Comparison of ENCODE assay signal across 15 cellular contexts in the genomic region with DNA sequence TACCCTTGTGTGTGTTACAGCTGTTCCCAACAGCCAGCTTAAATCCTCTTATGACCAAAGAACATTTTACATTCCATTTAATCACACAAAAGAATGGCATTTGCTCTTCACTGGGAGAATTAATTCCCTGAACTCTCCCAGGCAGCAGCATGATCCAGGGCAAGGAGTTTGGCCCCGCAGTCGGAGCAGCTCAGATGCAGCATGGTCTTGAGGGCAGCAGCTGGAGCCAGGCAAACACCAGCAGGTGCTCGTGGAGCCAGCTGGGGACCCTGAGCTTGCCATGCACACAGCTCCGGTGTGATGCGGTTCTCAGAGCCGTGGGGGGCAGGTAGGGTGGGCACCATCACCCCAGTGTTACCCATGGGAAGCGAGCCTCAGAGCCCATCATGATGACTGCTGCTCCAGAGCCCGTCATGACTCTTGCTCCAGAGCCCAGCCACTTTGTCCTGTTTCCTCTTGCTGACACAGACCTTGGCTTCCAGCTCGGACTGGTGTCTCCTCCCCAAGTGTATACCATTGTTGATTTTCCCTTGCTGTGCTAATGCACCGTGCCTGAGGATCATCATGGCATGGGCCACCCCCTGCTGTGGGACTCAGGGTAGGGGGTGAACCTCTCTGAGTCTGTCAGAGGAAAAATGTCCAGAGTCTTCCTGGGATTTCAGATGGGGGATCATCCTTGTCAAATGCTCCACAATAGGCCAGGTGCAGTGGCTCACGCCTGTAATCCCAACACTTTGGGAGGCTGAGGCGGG.
DNase-seq lines count a peak whose midpoint lies in the region; ATAC-seq and TF ChIP-seq lines count a peak whose summit lies in the region.
"Had no signal": no experiment of that assay in that cellular context is flagged by ENCODE, and none has a peak within 500 bp of the region (broad histone marks: within the 10 kb centered on the region; RNA-seq: fewer than 3 reads in every experiment).

No MANE protein-coding gene starts in this region.

- H3K4me1 Mint-ChIP-seq in stimulated activated naive B cell treated with anti-CD40 and anti-IgM and Interleukin-4, amounts not matched to agents 10 μg/mL and 1 μg/mL and 100 μg/mL, for 72 hours, result peaks cover 6 to 7% of the 10 kb centered on the region in 2 donors

- intact Hi-C loops in right cardiac atrium (cut with DNase I), result loop anchor here in 1 of 4 donors (1.0 kb wide), 1 partner anchor 16 kb away; no protein-coding TSS in a partner anchor
- intact Hi-C loops in stomach (cut with DNase I; ENCODE audit: low total_unique reads), result no loop called here

- H3K27me3 Mint-ChIP-seq in stimulated activated naive B cell treated with anti-CD40 and anti-IgM and Interleukin-4, amounts not matched to agents 10 μg/mL and 1 μg/mL and 100 μg/mL, for 72 hours, result peaks cover 0 to 15% of the 10 kb centered on the region in 2 donors
- H3K27me3 Mint-ChIP-seq: activated naive CD8-positive, alpha-beta T cell; progenitor cell of endocrine pancreas had no signal

- ATAC-seq in right cardiac atrium (no peak), HG03025 (IDR thresholded peaks at IDR 0.05; ENCODE audit: low FRiP score, unreplicated experiment) (no peak), HG03457 (IDR thresholded peaks at IDR 0.05; ENCODE audit: unreplicated experiment) (no peak)
- ATAC-seq in stimulated activated naive B cell treated with anti-CD40 and anti-IgM and Interleukin-4, amounts not matched to agents 10 μg/mL and 1 μg/mL and 100 μg/mL, for 72 hours (replicated peaks), result no peak

- TF ChIP-seq POLR2A in stomach (IDR thresholded peaks at IDR 0.05), result no peak

- no peaks in the 10 kb centered on the region for H3K9me3 ChIP-seq in right cardiac atrium (ENCODE audit: control insufficient read depth, low read length)
- H3K9me3 ChIP-seq in stomach, result no peaks in the 10 kb centered on the region

- H3K36me3 Mint-ChIP-seq in stimulated activated naive B cell treated with anti-CD40 and anti-IgM and Interleukin-4, amounts not matched to agents 10 μg/mL and 1 μg/mL and 100 μg/mL, for 72 hours, result peaks cover 0 to 4% of the 10 kb centered on the region in 2 donors
- H3K36me3 Mint-ChIP-seq: activated naive CD8-positive, alpha-beta T cell had no signal

- H3K4me3 Mint-ChIP-seq in stimulated activated naive B cell treated with anti-CD40 and anti-IgM and Interleukin-4, amounts not matched to agents 10 μg/mL and 1 μg/mL and 100 μg/mL, for 72 hours, result no peak overlapping the region
- H3K4me3 Mint-ChIP-seq: activated naive CD8-positive, alpha-beta T cell; CD4-positive, alpha-beta T cell had no signal

- peaks cover 4 to 6% of the 10 kb centered on the region in 2 donors for H3K9me3 Mint-ChIP-seq in stimulated activated naive B cell treated with anti-CD40 and anti-IgM and Interleukin-4, amounts not matched to agents 10 μg/mL and 1 μg/mL and 100 μg/mL, for 72 hours

- no peak overlapping the region for H3K27ac Mint-ChIP-seq in stimulated activated naive B cell treated with anti-CD40 and anti-IgM and Interleukin-4, amounts not matched to agents 10 μg/mL and 1 μg/mL and 100 μg/mL, for 72 hours
- H3K27ac Mint-ChIP-seq: activated naive CD8-positive, alpha-beta T cell; CD4-positive, alpha-beta T cell had no signal

- TF ChIP-seq EP300 in stomach (IDR thresholded peaks at IDR 0.05), result no peak

- WGBS in right cardiac atrium, result 81% methylated on average over 12 of the region's 12 CpGs
- WGBS in stomach, 5 donors, result 75 to 85% (median 80%) methylated on average over 10 to 12 of the region's 12 CpGs

- peaks cover 0 to 33% (median 10%) of the 10 kb centered on the region in 4 donors for H3K36me3 ChIP-seq in stomach

- DNase-seq in DMS53 (lab: John Stamatoyannopoulos, UW) (peak; percentile 53), DMS53 treated with DMSO at 0.1 percent for 48 hours (lab: John Stamatoyannopoulos, UW; ENCODE audit: unreplicated experiment) (no peak), SHP77 (lab: John Stamatoyannopoulos, UW) (peak; percentile 57 to 78), right cardiac atrium (peak in 2 of 3 donors; percentile 39 to 48), stomach (no peak)
- DNase-seq in stimulated activated naive B cell treated with anti-CD40 and anti-IgM and Interleukin-4, amounts not matched to agents 10 μg/mL and 1 μg/mL and 100 μg/mL, for 72 hours, result no peak
- DNase-seq: CD4-positive, alpha-beta T cell; GF-D8; NCI-H1694 treated with DMSO at 0.1 percent for 48 hours; stimulated activated naive CD4-positive, alpha-beta T cell had no signal

- TF ChIP-seq CTCF in stomach (IDR thresholded peaks at IDR 0.05), result no peak

- H3K27me3 ChIP-seq in right cardiac atrium (ENCODE audit: control insufficient read depth, insufficient read depth) (no peaks in the 10 kb centered on the region), stomach (no peaks in the 10 kb centered on the region)

- H3K27ac ChIP-seq in right cardiac atrium (ENCODE audit: low read length) (no peak overlapping the region), stomach (peak overlapping the region in 4 of 5 donors; percentile 39 to 72 (median 66))
- H3K27ac ChIP-seq: SK-N-MC had no signal

- H3K4me3 ChIP-seq in right cardiac atrium (ENCODE audit: low read length) (no peak overlapping the region), stomach (no peak overlapping the region)
- H3K4me3 ChIP-seq: SK-N-MC had no signal

- H3K4me1 ChIP-seq in right cardiac atrium (ENCODE audit: control insufficient read depth, insufficient read depth, low read length), result peaks cover 55% of the 10 kb centered on the region
- H3K4me1 ChIP-seq in stomach, result peaks cover 46 to 81% (median 63%) of the 10 kb centered on the region in 4 donors

Comparison
In these comparisons a context has a peak if more than half of its experiments do, and no peak if none do; other contexts are left out.
1. DNase-seq: peak in DMS53 (single experiment), SHP77 (2 of 2) and right cardiac atrium (2 of 3); none in DMS53 treated with DMSO at 0.1 percent for 48 hours (single experiment), stomach (single experiment) and stimulated activated naive B cell treated with anti-CD40 and anti-IgM and Interleukin-4, amounts not matched to agents 10 μg/mL and 1 μg/mL and 100 μg/mL, for 72 hours (single experiment).